In the genomic region with DNA sequence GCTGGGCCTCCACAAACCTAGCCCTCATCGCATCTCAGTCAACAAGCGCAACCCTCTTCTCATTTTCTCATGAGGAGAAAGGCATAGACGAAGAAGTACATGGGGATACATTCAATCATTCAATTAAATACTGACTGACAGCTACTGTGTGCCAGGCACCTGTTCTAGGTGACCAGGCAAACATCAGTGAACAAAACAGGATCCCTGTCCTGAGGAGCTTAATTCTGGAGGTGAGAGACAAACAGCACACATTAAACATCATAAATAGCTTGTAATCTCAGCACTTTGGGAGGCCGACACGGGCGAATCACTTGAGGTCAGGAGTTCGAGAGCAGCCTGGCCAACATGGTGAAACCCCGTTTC, we compare ENCODE assay signal across 1 cellular context.
TF ChIP-seq lines count a peak whose summit lies in the region.

No MANE protein-coding gene starts in this region.

TF ChIP-seq in HepG2, 621 proteins besides CTCF, POLR2A, EP300 and RAD21:
- TF ChIP-seq SKI (IDR thresholded peaks at IDR 0.05; ENCODE audit: partially characterized antibody) (no peak), REXO4 (CRISPR knock-in tag; IDR thresholded peaks at IDR 0.05; ENCODE audit: borderline replicate concordance) (no peak), ZNF790 (CRISPR knock-in tag; IDR thresholded peaks at IDR 0.05; ENCODE audit: borderline replicate concordance) (no peak), MAFF (IDR thresholded peaks at IDR 0.05; ENCODE audit: low read depth, low read length) (no peak), RFXAP (CRISPR knock-in tag; IDR thresholded peaks at IDR 0.05; ENCODE audit: borderline replicate concordance) (0 out of 2 replicates have a peak, but pooled peaks have one; percentile 9), KAT8 (CRISPR knock-in tag; IDR thresholded peaks at IDR 0.05) (peak; percentile 0; the same call in 1 of the 2 replicates), SAP130 (CRISPR knock-in tag; IDR thresholded peaks at IDR 0.05; ENCODE audit: low read depth) (peak; percentile 5; the same call in 1 of the 2 replicates)
- TF ChIP-seq, protein P1, sequence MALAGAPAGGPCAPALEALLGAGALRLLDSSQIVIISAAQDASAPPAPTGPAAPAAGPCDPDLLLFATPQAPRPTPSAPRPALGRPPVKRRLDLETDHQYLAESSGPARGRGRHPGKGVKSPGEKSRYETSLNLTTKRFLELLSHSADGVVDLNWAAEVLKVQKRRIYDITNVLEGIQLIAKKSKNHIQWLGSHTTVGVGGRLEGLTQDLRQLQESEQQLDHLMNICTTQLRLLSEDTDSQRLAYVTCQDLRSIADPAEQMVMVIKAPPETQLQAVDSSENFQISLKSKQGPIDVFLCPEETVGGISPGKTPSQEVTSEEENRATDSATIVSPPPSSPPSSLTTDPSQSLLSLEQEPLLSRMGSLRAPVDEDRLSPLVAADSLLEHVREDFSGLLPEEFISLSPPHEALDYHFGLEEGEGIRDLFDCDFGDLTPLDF (CRISPR knock-in tag; IDR thresholded peaks at IDR 0.05), result 0 out of 2 replicates have a peak, but pooled peaks have one; percentile 17
- TF ChIP-seq, protein P2, sequence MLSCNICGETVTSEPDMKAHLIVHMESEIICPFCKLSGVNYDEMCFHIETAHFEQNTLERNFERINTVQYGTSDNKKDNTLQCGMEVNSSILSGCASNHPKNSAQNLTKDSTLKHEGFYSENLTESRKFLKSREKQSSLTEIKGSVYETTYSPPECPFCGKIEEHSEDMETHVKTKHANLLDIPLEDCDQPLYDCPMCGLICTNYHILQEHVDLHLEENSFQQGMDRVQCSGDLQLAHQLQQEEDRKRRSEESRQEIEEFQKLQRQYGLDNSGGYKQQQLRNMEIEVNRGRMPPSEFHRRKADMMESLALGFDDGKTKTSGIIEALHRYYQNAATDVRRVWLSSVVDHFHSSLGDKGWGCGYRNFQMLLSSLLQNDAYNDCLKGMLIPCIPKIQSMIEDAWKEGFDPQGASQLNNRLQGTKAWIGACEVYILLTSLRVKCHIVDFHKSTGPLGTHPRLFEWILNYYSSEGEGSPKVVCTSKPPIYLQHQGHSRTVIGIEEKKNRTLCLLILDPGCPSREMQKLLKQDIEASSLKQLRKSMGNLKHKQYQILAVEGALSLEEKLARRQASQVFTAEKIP (CRISPR knock-in tag; IDR thresholded peaks at IDR 0.05; ENCODE audit: borderline replicate concordance), result no peak
- TF ChIP-seq, protein P3, sequence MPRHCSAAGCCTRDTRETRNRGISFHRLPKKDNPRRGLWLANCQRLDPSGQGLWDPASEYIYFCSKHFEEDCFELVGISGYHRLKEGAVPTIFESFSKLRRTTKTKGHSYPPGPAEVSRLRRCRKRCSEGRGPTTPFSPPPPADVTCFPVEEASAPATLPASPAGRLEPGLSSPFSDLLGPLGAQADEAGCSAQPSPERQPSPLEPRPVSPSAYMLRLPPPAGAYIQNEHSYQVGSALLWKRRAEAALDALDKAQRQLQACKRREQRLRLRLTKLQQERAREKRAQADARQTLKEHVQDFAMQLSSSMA (CRISPR knock-in tag; IDR thresholded peaks at IDR 0.05), result no peak
TF ChIP-seq in HepG2: peak in this region for 4.
